In genomic region chr22:25120093-25120561, GRCh38 we compare ENCODE assay signal across 12 cellular contexts.
DNase-seq lines count a peak whose midpoint lies in the region; ATAC-seq, FAIRE-seq and TF ChIP-seq lines count a peak whose summit lies in the region.
"Had no signal": no experiment of that assay in that cellular context is flagged by ENCODE, and none has a peak within 500 bp of the region (broad histone marks: within the 10 kb centered on the region; RNA-seq: fewer than 3 reads in every experiment).

No MANE protein-coding gene starts in this region.

- TF ChIP-seq CTCF in fibroblast of pulmonary artery (IDR thresholded peaks at IDR 0.05; ENCODE audit: low read length, missing control alignments): no peak
- no peak for TF ChIP-seq CTCF in pancreas (IDR thresholded peaks at IDR 0.05)

- H3K27ac ChIP-seq in pancreas: peak overlapping the region; percentile 73 to 93 (median 82)

- H3K4me3 ChIP-seq in fibroblast of pulmonary artery (replicated peaks; ENCODE audit: low read depth, low read length): no peak overlapping the region
- H3K4me3 ChIP-seq in pancreas: no peak overlapping the region

- peaks cover 0 to 22% (median 20%) of the 10 kb centered on the region in 3 donors for H3K4me1 ChIP-seq in pancreas

- no peaks in the 10 kb centered on the region for H3K27me3 ChIP-seq in pancreas

- ATAC-seq in pancreas (peak; percentile 81 to 91 (median 90)), HG03196 (IDR thresholded peaks at IDR 0.05; ENCODE audit: unreplicated experiment) (no peak)

- FAIRE-seq in pancreas (lab: Jason Lieb, UNC): no peak

- 11 to 20% methylated on average over 3 of the region's 3 CpGs for WGBS in pancreas, 2 donors

- H3K9me3 ChIP-seq in pancreas: no peaks in the 10 kb centered on the region

- intact Hi-C loops in pancreas (cut with DNase I): no loop called here

- DNase-seq in ELF-1 (ENCODE audit: low read depth, low spot score): peak; percentile 39
- DNase-seq in NCI-H69 (lab: John Stamatoyannopoulos, UW): peak; percentile 87
- peak; percentile 19 for DNase-seq in fibroblast of pulmonary artery (ENCODE audit: low read depth)
- peak; percentile 66 to 79 (median 70) for DNase-seq in pancreas
- no peak for DNase-seq in ecto neural progenitor cell (ENCODE audit: low spot score)
- no peak for DNase-seq in GF-D8 (lab: John Stamatoyannopoulos, UW)
- no peak for DNase-seq in stimulated activated CD4-positive, alpha-beta T cell treated with anti-CD3 and anti-CD28 coated beads, Interleukin-2, amount 100 ng/mL, for 48 hours
- DNase-seq: effector CD4-positive, alpha-beta T cell; EL; HCEC 1CT; NCI-H1048 had no signal

- H3K36me3 ChIP-seq in pancreas: peaks cover 0 to 4% (median 0%) of the 10 kb centered on the region in 3 donors

Comparison
In these comparisons a context has a peak if more than half of its experiments do, and no peak if none do; other contexts are left out.
1. DNase-seq: peak in ELF-1 (single experiment), NCI-H69 (single experiment), fibroblast of pulmonary artery (single experiment) and pancreas (6 of 6); none in ecto neural progenitor cell (single experiment), GF-D8 (single experiment) and stimulated activated CD4-positive, alpha-beta T cell treated with anti-CD3 and anti-CD28 coated beads, Interleukin-2, amount 100 ng/mL, for 48 hours (0 of 2).